8 cellular contexts compared by ENCODE assay signal in genomic region chr5:108379722-108380530, GRCh38. TPM values are rescaled to one million over a fixed set of nuclear protein-coding genes. Genes with fewer than 3 reads are reported as not detected.
A peak's percentile ranks its signal among the peaks of the same experiment; 100 is the strongest.
DNase-seq lines count a peak whose midpoint lies in the region; ATAC-seq, FAIRE-seq and TF ChIP-seq lines count a peak whose summit lies in the region.

No MANE protein-coding gene starts in this region.

- intact Hi-C loops in HepG2 (cut with micrococcal nuclease; ENCODE audit: unreplicated experiment): loop anchor here (5.0 kb wide), 1 partner anchor 1032 kb away; no protein-coding TSS in a partner anchor
- intact Hi-C loops in tibial artery (cut with DNase I; ENCODE audit: low total_unique reads): loop anchor here (10.0 kb wide), 1 partner anchor 365 kb away; the partner anchor contains the start of gene FER

- DNase-seq in AG10803 (ENCODE audit: low read depth): no peak
- DNase-seq in astrocyte (ENCODE audit: low read depth): peak; percentile 49
- DNase-seq in HepG2 (ENCODE audit: low spot score): peak; percentile 55
- no peak for DNase-seq in tibial artery
- DNase-seq in GDM1 (lab: John Stamatoyannopoulos, UW): no peak
- DNase-seq in NCI-H1092 treated with DMSO at 0.1 percent for 48 hours (lab: John Stamatoyannopoulos, UW): no peak

- 0 out of 2 replicates have a peak, but pooled peaks cover 13% of the 10 kb centered on the region for H3K4me1 ChIP-seq in HUES6 (ENCODE audit: control insufficient read depth, insufficient read depth, low read length)
- H3K4me1 ChIP-seq in astrocyte (ENCODE audit: insufficient read depth, low read length): peaks cover 5% of the 10 kb centered on the region
- H3K4me1 ChIP-seq in HepG2 (ENCODE audit: insufficient read depth, low read length): peaks cover 34% of the 10 kb centered on the region
- H3K4me1 ChIP-seq in tibial artery: peaks cover 0 to 39% (median 20%) of the 10 kb centered on the region in 4 donors

- H3K9ac ChIP-seq in HUES6 (ENCODE audit: low read length) (no peak overlapping the region), astrocyte (ENCODE audit: low read length) (peak overlapping the region; percentile 93), HepG2 (ENCODE audit: insufficient read depth, low read depth, low read length) (peak overlapping the region; percentile 97)

- peaks cover 8% of the 10 kb centered on the region for H3K9me3 Mint-ChIP-seq in astrocyte (ENCODE audit: unreplicated experiment)

- H4K20me1 ChIP-seq in astrocyte (ENCODE audit: insufficient read depth, low read length) (peaks cover 4% of the 10 kb centered on the region), HepG2 (ENCODE audit: insufficient read depth, low read length) (no peaks in the 10 kb centered on the region)

- FAIRE-seq in astrocyte (lab: Jason Lieb, UNC) (no peak), HepG2 (lab: Jason Lieb, UNC) (peak; percentile 60)

- H3K27ac ChIP-seq in HUES6 (ENCODE audit: low read depth, low read length): no peak overlapping the region
- no peak overlapping the region for H3K27ac ChIP-seq in astrocyte (ENCODE audit: low read depth, low read length)
- peak overlapping the region; percentile 66 for H3K27ac ChIP-seq in HepG2 (ENCODE audit: extremely low read length, insufficient read depth, low read length)
- peak overlapping the region; percentile 90 to 100 for H3K27ac ChIP-seq in tibial artery

- no peak overlapping the region for H3K27ac Mint-ChIP-seq in astrocyte (ENCODE audit: unreplicated experiment)

- WGBS in HepG2 (ENCODE audit: low lambda C conversion rate): 2% methylated on average over 8 of the region's 8 CpGs

- TF ChIP-seq EP300 in HepG2 (IDR thresholded peaks at IDR 0.05; ENCODE audit: low read depth in 2 of 2, low read length in 2 of 2): no peak
- no peak for TF ChIP-seq EP300 in HepG2 (CRISPR knock-in tag; IDR thresholded peaks at IDR 0.05; ENCODE audit: borderline replicate concordance)

- no peaks in the 10 kb centered on the region for H3K27me3 ChIP-seq in HUES6 (ENCODE audit: control insufficient read depth, insufficient read depth, low read length)
- H3K27me3 ChIP-seq in astrocyte (ENCODE audit: insufficient read depth, low read length): no peaks in the 10 kb centered on the region
- H3K27me3 ChIP-seq in HepG2 (ENCODE audit: control insufficient read depth in 1 of 2, insufficient read depth in 2 of 2, low read length in 2 of 2): no peaks in the 10 kb centered on the region
- H3K27me3 ChIP-seq in tibial artery: no peaks in the 10 kb centered on the region

- no peak for TF ChIP-seq POLR2A in HepG2 (IDR thresholded peaks at IDR 0.05; ENCODE audit: insufficient read depth in 1 of 2, low read depth in 2 of 2, low read length in 2 of 2)

- no peaks in the 10 kb centered on the region for H3K27me3 Mint-ChIP-seq in astrocyte (ENCODE audit: low read depth, unreplicated experiment)

- H3K9me3 ChIP-seq in HUES6 (ENCODE audit: control insufficient read depth, insufficient read depth, low read depth, low read length): peaks cover 4% of the 10 kb centered on the region
- no peaks in the 10 kb centered on the region for H3K9me3 ChIP-seq in astrocyte (ENCODE audit: insufficient read depth, low read depth, low read length)
- peaks cover 9% of the 10 kb centered on the region for H3K9me3 ChIP-seq in HepG2 (ENCODE audit: low read length)
- H3K9me3 ChIP-seq in tibial artery: peaks cover 0 to 13% (median 8%) of the 10 kb centered on the region in 3 donors

- peaks cover 20% of the 10 kb centered on the region for H3K4me1 Mint-ChIP-seq in astrocyte (ENCODE audit: low read depth, unreplicated experiment)

- peak overlapping the region; percentile 81 for H3K4me3 Mint-ChIP-seq in astrocyte (ENCODE audit: unreplicated experiment)

- CTCF ChIA-PET in HepG2 (lab: Yijun Ruan, JAX; ENCODE audit: low intra/inter-chr PET ratio, low total read pairs): no interaction called here

- peaks cover 20% of the 10 kb centered on the region for H3K79me2 ChIP-seq in astrocyte (ENCODE audit: insufficient read depth, low read length)
- H3K79me2 ChIP-seq in HepG2 (ENCODE audit: insufficient read depth, low read length): peaks cover 22% of the 10 kb centered on the region

- H3K4me3 ChIP-seq in AG10803 (ENCODE audit: low read length) (peak overlapping the region; percentile 80), HUES6 (ENCODE audit: low read depth, low read length) (peak overlapping the region; percentile 87), astrocyte (ENCODE audit: insufficient read depth, low read depth, low read length) (peak overlapping the region; percentile 72), HepG2 (replicated peaks in 1 of 3; ENCODE audit: insufficient read depth in 1 of 3, low read depth in 2 of 3, low read length in 3 of 3) (peak overlapping the region; percentile 84 to 96 (median 88)), tibial artery (peak overlapping the region; percentile 65 to 97)

- BruUV-seq in HepG2 (replicated peaks; lab: Mats Ljungman, UMichigan): TSS peak; percentile 52

- in situ Hi-C loops in HepG2 (cut with HindIII; ENCODE audit: extremely low pct_ligation_motif_present, low pct_unique_long_range_greater_than_20kb): no loop called here

- H3K36me3 ChIP-seq in HUES6 (ENCODE audit: control insufficient read depth, insufficient read depth, low read length) (no peaks in the 10 kb centered on the region), astrocyte (ENCODE audit: insufficient read depth, low read length) (no peaks in the 10 kb centered on the region), HepG2 (replicated peaks in 1 of 2; ENCODE audit: control insufficient read depth in 1 of 2, insufficient read depth in 2 of 2, low read length in 2 of 2) (no peaks in the 10 kb centered on the region), tibial artery (no peaks in the 10 kb centered on the region)

- peak overlapping the region; percentile 82 for H3K4me2 ChIP-seq in astrocyte (ENCODE audit: low read length)
- H3K4me2 ChIP-seq in HepG2 (ENCODE audit: low read depth, low read length): peak overlapping the region; percentile 79

- POLR2A ChIA-PET in HepG2 (lab: Yijun Ruan, JAX): interaction anchor here (0.7 to 0.9 kb wide), 2 partner anchors 19 to 1030 kb away, joined by 3 to 5 read pairs; partner anchors contain the start of gene PJA2

- peaks cover 8% of the 10 kb centered on the region for H3K36me3 Mint-ChIP-seq in astrocyte (ENCODE audit: low read depth, unreplicated experiment)

- TF ChIP-seq CTCF in AG10803 (conservative IDR thresholded peaks at IDR 0.05; ENCODE audit: low read length) (no peak), astrocyte (IDR thresholded peaks at IDR 0.05; ENCODE audit: insufficient read depth, low read depth, low read length) (no peak), HepG2 (CRISPR knock-in tag; IDR thresholded peaks at IDR 0.05) (no peak), tibial artery (IDR thresholded peaks at IDR 0.05) (no peak)

- H2AFZ ChIP-seq in astrocyte (ENCODE audit: low read depth, low read length): peak overlapping the region; percentile 91
- H2AFZ ChIP-seq in HepG2 (ENCODE audit: low read length): no peak overlapping the region

- no peak for TF ChIP-seq RAD21 in HepG2 (CRISPR knock-in tag; IDR thresholded peaks at IDR 0.05)

- ATAC-seq in HepG2 (no peak), GM19035 (IDR thresholded peaks at IDR 0.05; ENCODE audit: unreplicated experiment) (no peak)

TF ChIP-seq in HepG2, 621 proteins besides CTCF, POLR2A, EP300 and RAD21 (continues in another document):
- no peak for TF ChIP-seq ZNF737 (CRISPR knock-in tag; IDR thresholded peaks at IDR 0.05; ENCODE audit: borderline replicate concordance)
- no peak for TF ChIP-seq ZNF691 (CRISPR knock-in tag; IDR thresholded peaks at IDR 0.05; ENCODE audit: borderline replicate concordance, low read depth)
- TF ChIP-seq ZNF83 (CRISPR knock-in tag; IDR thresholded peaks at IDR 0.05; ENCODE audit: borderline replicate concordance): no peak
- TF ChIP-seq ZNF652 (CRISPR knock-in tag; IDR thresholded peaks at IDR 0.05; ENCODE audit: borderline replicate concordance, low read depth): peak; percentile 84

RNA-seq across cellular contexts. Expression of gene FBXL17, which starts 2.0 kb away (rescaled TPM):
- 12.2 and 12.7 TPM in 2 replicates for total RNA-seq in astrocyte
- 5.5 and 7.9 TPM in 2 replicates for total RNA-seq in HepG2 (2016; rRNA removed; fragmentation: Illumina TruSeq; extraction: Trizol)
- total RNA-seq in HepG2 (2016; cell fraction: cytosol; rRNA removed; fragmentation: Illumina TruSeq; extraction: Trizol; ENCODE audit: low read depth): 11.5 and 12.1 TPM in 2 replicates
- 5.8 and 8.4 TPM in 2 replicates for total RNA-seq in HepG2 (2016; cell fraction: insoluble cytoplasmic fraction; rRNA removed; fragmentation: Illumina TruSeq; extraction: Trizol)
- total RNA-seq in HepG2 (2016; cell fraction: membrane; rRNA removed; fragmentation: Illumina TruSeq; extraction: Trizol): 4.0 and 5.3 TPM in 2 replicates
- total RNA-seq in HepG2 (2016; cell fraction: nucleus; rRNA removed; fragmentation: Illumina TruSeq; extraction: Trizol): 10.2 and 14.9 TPM in 2 replicates
- polyA plus RNA-seq in HepG2 (2011; rRNA removed): 3.0 and 3.6 TPM in 2 replicates
- 1.3 and 2.0 TPM in 2 replicates for polyA plus RNA-seq in HepG2 (2011; cell fraction: cytosol; rRNA removed)
- 3.3 and 3.8 TPM in 2 replicates for polyA plus RNA-seq in HepG2 (2011; cell fraction: nucleus; rRNA removed)
- 4.9 and 7.9 TPM in 2 replicates for polyA plus RNA-seq in HepG2 (2012)
- polyA plus RNA-seq in HepG2 (2016; cell fraction: cytosol; fragmentation: Illumina TruSeq; extraction: Trizol; ENCODE audit: low read depth): 0.41 and 0.43 TPM in 2 replicates
- polyA plus RNA-seq in HepG2 (2016; cell fraction: insoluble cytoplasmic fraction; fragmentation: Illumina TruSeq; extraction: Trizol; ENCODE audit: low read depth): 6.7 and 7.0 TPM in 2 replicates
- 1.4 and 1.9 TPM in 2 replicates for polyA plus RNA-seq in HepG2 (2016; cell fraction: membrane; fragmentation: Illumina TruSeq; extraction: Trizol; ENCODE audit: low read depth)
- 3.7 and 4.0 TPM in 2 replicates for polyA plus RNA-seq in HepG2 (2016; cell fraction: nucleus; fragmentation: Illumina TruSeq; extraction: Trizol; ENCODE audit: insufficient read depth, low read depth)
- polyA minus RNA-seq in HepG2 (2011; rRNA and poly(A)+ RNA removed; ENCODE audit: low replicate concordance): 6.4 and 8.8 TPM in 2 replicates
- 5.8 and 7.6 TPM in 2 replicates for polyA minus RNA-seq in HepG2 (2011; cell fraction: cytosol; rRNA and poly(A)+ RNA removed)
- polyA minus RNA-seq in HepG2 (2011; cell fraction: nucleus; rRNA and poly(A)+ RNA removed): 38.7 and 43.3 TPM in 2 replicates

Comparison
In these comparisons a context has a peak if more than half of its experiments do, and no peak if none do; other contexts are left out.
1. DNase-seq: peak in astrocyte (single experiment) and HepG2 (single experiment); none in AG10803 (single experiment), tibial artery (0 of 2), GDM1 (single experiment) and NCI-H1092 treated with DMSO at 0.1 percent for 48 hours (single experiment).
2. H3K27ac ChIP-seq: peak in HepG2 (single experiment) and tibial artery (2 of 2); none in HUES6 (single experiment) and astrocyte (single experiment).
3. Peak in every context shown above with its lines, with median percentiles within 50 percentile points of each other: H3K4me3 ChIP-seq.